1 cellular context compared by ENCODE assay signal in the genomic region with DNA sequence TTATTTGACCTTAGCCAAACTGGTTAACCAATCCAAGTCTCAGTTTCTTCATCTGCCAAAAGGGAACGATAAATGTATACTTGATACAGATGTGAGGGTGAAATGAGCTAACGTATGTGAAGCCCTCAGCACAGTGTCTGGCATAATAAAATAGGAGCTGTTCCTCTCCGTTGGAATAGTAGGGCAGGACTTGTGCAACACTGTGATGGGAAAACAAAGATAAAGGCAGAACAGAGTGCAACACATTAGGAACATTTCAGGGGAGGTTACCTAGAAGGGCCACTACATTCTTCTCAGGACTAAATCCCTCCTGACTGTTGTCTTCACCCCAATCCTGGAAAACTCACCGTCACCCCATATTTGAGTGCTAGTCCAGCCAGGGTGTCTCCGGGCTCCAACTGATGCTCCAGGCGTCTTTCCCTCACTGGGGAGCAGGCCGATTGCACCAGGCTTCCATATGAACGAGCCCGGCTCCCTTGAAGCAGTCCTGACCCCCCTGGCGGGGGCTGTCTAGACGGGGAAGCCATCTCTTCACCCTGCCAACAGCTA.
TF ChIP-seq lines count a peak whose summit lies in the region.

No MANE protein-coding gene starts in this region.

TF ChIP-seq in liver, 16 proteins besides CTCF, POLR2A, EP300 and RAD21 (continued from another document):
- TF ChIP-seq REST (IDR thresholded peaks at IDR 0.05) (no peak), RXRA (IDR thresholded peaks at IDR 0.05) (peak in 1 of 2 donors; percentile 9), HNF4G (IDR thresholded peaks at IDR 0.05) (peak; percentile 32), EGR1 (IDR thresholded peaks at IDR 0.05; ENCODE audit: low read depth in 2 of 2) (peak in 1 of 2 donors; percentile 26), GABPA (IDR thresholded peaks at IDR 0.05 in 1 of 2, conservative IDR thresholded peaks at IDR 0.05 in 1 of 2) (peak in 1 of 2 donors; percentile 37), HNF4A (conservative IDR thresholded peaks at IDR 0.05) (peak; percentile 40 to 46)
TF ChIP-seq in liver: peak in this region for 6.
